In the genomic region with DNA sequence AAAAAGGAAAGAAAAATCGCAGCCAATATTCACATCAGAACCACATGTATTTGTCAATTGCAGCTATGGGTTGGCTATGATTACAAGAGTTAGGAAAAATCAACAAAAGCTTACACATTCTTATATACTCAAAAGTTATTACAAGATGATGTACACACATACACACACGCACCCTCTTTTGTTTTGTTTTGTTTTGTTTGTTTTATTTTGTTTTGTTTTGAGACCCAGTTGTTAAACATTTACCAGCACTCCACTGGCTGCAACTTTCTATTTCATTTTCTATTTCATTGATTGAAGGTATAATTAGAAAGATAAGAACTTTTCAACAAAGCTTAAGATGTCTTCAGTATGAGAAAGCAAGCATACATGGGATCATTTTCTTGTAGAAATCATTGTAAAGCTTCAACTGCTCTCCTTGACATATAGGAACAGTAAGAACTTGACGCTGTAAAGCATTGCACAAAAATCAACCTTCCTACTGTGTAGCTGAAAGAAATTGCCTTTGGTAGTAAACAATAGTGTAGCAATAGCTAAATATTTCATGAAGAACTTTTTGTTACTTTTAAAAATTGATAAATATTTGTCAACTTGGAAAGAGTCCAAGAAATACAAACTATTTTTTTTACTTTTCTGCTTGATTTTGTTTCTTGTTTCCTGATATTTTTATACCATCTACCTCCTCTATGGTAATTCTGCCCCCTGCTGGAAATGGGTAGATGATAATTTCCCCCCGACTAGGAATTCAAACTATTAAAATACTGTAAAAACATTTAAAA, we compare ENCODE assay signal across 1 cellular context.
TF ChIP-seq lines count a peak whose summit lies in the region.

No MANE protein-coding gene starts in this region.

TF ChIP-seq in GM23338, 12 proteins besides CTCF, POLR2A, EP300 and RAD21 (continued from another document):
- TF ChIP-seq, protein P1, sequence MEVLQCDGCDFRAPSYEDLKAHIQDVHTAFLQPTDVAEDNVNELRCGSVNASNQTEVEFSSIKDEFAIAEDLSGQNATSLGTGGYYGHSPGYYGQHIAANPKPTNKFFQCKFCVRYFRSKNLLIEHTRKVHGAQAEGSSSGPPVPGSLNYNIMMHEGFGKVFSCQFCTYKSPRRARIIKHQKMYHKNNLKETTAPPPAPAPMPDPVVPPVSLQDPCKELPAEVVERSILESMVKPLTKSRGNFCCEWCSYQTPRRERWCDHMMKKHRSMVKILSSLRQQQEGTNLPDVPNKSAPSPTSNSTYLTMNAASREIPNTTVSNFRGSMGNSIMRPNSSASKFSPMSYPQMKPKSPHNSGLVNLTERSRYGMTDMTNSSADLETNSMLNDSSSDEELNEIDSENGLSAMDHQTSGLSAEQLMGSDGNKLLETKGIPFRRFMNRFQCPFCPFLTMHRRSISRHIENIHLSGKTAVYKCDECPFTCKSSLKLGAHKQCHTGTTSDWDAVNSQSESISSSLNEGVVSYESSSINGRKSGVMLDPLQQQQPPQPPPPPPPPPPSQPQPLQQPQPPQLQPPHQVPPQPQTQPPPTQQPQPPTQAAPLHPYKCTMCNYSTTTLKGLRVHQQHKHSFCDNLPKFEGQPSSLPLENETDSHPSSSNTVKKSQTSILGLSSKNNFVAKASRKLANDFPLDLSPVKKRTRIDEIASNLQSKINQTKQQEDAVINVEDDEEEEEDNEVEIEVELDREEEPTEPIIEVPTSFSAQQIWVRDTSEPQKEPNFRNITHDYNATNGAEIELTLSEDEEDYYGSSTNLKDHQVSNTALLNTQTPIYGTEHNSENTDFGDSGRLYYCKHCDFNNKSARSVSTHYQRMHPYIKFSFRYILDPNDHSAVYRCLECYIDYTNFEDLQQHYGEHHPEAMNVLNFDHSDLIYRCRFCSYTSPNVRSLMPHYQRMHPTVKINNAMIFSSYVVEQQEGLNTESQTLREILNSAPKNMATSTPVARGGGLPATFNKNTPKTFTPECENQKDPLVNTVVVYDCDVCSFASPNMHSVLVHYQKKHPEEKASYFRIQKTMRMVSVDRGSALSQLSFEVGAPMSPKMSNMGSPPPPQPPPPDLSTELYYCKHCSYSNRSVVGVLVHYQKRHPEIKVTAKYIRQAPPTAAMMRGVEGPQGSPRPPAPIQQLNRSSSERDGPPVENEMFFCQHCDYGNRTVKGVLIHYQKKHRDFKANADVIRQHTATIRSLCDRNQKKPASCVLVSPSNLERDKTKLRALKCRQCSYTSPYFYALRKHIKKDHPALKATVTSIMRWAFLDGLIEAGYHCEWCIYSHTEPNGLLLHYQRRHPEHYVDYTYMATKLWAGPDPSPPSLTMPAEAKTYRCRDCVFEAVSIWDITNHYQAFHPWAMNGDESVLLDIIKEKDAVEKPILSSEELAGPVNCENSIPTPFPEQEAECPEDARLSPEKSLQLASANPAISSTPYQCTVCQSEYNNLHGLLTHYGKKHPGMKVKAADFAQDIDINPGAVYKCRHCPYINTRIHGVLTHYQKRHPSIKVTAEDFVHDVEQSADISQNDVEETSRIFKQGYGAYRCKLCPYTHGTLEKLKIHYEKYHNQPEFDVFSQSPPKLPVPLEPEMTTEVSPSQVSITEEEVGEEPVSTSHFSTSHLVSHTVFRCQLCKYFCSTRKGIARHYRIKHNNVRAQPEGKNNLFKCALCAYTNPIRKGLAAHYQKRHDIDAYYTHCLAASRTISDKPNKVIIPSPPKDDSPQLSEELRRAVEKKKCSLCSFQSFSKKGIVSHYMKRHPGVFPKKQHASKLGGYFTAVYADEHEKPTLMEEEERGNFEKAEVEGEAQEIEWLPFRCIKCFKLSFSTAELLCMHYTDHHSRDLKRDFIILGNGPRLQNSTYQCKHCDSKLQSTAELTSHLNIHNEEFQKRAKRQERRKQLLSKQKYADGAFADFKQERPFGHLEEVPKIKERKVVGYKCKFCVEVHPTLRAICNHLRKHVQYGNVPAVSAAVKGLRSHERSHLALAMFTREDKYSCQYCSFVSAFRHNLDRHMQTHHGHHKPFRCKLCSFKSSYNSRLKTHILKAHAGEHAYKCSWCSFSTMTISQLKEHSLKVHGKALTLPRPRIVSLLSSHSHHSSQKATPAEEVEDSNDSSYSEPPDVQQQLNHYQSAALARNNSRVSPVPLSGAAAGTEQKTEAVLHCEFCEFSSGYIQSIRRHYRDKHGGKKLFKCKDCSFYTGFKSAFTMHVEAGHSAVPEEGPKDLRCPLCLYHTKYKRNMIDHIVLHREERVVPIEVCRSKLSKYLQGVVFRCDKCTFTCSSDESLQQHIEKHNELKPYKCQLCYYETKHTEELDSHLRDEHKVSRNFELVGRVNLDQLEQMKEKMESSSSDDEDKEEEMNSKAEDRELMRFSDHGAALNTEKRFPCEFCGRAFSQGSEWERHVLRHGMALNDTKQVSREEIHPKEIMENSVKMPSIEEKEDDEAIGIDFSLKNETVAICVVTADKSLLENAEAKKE (CRISPR knock-in tag; IDR thresholded peaks at IDR 0.05), result no peak
- TF ChIP-seq ZNF331 (CRISPR knock-in tag; IDR thresholded peaks at IDR 0.05; ENCODE audit: low read depth), result no peak
- no peak for TF ChIP-seq POLR2AphosphoS5 (IDR thresholded peaks at IDR 0.05; ENCODE audit: low read depth)
- no peak for TF ChIP-seq CREB1 (CRISPR knock-in tag; IDR thresholded peaks at IDR 0.05; ENCODE audit: low read depth)
- no peak for TF ChIP-seq EZH2 (IDR thresholded peaks at IDR 0.05; ENCODE audit: low read depth, unreplicated experiment)
